Comparison of ENCODE assay signal across 37 cellular contexts in genomic region chr6:131692589-131692988, GRCh38. TPM values are rescaled to one million over a fixed set of nuclear protein-coding genes. Genes with fewer than 3 reads are reported as not detected.
"Had no signal": no experiment of that assay in that cellular context is flagged by ENCODE, and none has a peak within 500 bp of the region (broad histone marks: within the 10 kb centered on the region; RNA-seq: fewer than 3 reads in every experiment).

No MANE protein-coding gene starts in this region.

- H3K27me3 Mint-ChIP-seq: type B pancreatic cell had no signal

- H3K9ac ChIP-seq: parathyroid adenoma had no signal

- H3K9me3 ChIP-seq: colonic mucosa, esophagus muscularis mucosa, neutrophil, sigmoid colon, spleen, testis, tibial artery had no signal

- H2AFZ ChIP-seq: parathyroid adenoma had no signal

- H3K27ac Mint-ChIP-seq: dendritic cell treated with granulocyte-macrophage colony-stimulating factor and Interleukin-4, amounts not matched to agents 40 ng/mL and 50 ng/mL, for 4 days; endodermal cell; immature natural killer cell; memory B cell; natural killer cell treated with Interleukin-12 subunit alpha and Interleukin-12 subunit beta and Interleukin-15 and Interleukin-18, amount 100 ng/mL, for 72 hours; progenitor cell of endocrine pancreas; stimulated activated memory B cell treated with anti-CD40 and anti-IgM and Interleukin-4, amounts not matched to agents 10 μg/mL and 1 μg/mL and 100 μg/mL, for 72 hours; type B pancreatic cell had no signal

- H3K4me3 ChIP-seq: colonic mucosa, esophagus muscularis mucosa, heart right ventricle, lung, sigmoid colon, spleen, testis, tibial artery had no signal

- H3K79me2 ChIP-seq: parathyroid adenoma had no signal

- DNase-seq: colonic mucosa; effector CD8-positive, alpha-beta T cell; endodermal cell; foreskin keratinocyte; glutamatergic neuron; heart right ventricle; hypothalamus; immature natural killer cell; islet precursor cell; right cardiac atrium; sigmoid colon; spleen; stimulated activated CD4-positive, alpha-beta T cell treated with anti-CD3 and anti-CD28 coated beads, Interleukin-4, amount 100 ng/mL, for 4 hours; stimulated activated naive CD8-positive, alpha-beta T cell treated with anti-CD3 and anti-CD28 coated beads, Interleukin-15, Interleukin-2, amounts not matched to agents 100 U/mL and 50 U/mL, for 24 hours; substantia nigra; testis; tibial artery had no signal

- H3K4me1 ChIP-seq: colonic mucosa, esophagus muscularis mucosa, foreskin keratinocyte, heart right ventricle, parathyroid adenoma, sigmoid colon, testis, tibial artery had no signal

- H3K4me3 Mint-ChIP-seq: dendritic cell treated with granulocyte-macrophage colony-stimulating factor and Interleukin-4, amounts not matched to agents 40 ng/mL and 50 ng/mL, for 4 days; endodermal cell; immature natural killer cell; memory B cell; natural killer cell treated with Interleukin-12 subunit alpha and Interleukin-12 subunit beta and Interleukin-15 and Interleukin-18, amount 100 ng/mL, for 72 hours; neural crest cell; stimulated activated memory B cell treated with anti-CD40 and anti-IgM and Interleukin-4, amounts not matched to agents 10 μg/mL and 1 μg/mL and 100 μg/mL, for 72 hours; type B pancreatic cell had no signal

- H3K36me3 ChIP-seq: colonic mucosa, esophagus muscularis mucosa, heart right ventricle, neutrophil, sigmoid colon, spleen, tibial artery had no signal

- H3K36me3 Mint-ChIP-seq: memory B cell; stimulated activated memory B cell treated with anti-CD40 and anti-IgM and Interleukin-4, amounts not matched to agents 10 μg/mL and 1 μg/mL and 100 μg/mL, for 72 hours; type B pancreatic cell had no signal

- FAIRE-seq: endothelial cell of umbilical vein had no signal

- ATAC-seq: foreskin keratinocyte; heart right ventricle; natural killer cell treated with Interleukin-12 subunit alpha and Interleukin-12 subunit beta and Interleukin-15 and Interleukin-18, amount 100 ng/mL, for 72 hours; right cardiac atrium; stimulated activated memory B cell treated with anti-CD40 and anti-IgM and Interleukin-4, amounts not matched to agents 10 μg/mL and 1 μg/mL and 100 μg/mL, for 72 hours; stimulated activated naive CD8-positive, alpha-beta T cell treated with anti-CD3 and anti-CD28 coated beads, Interleukin-15, Interleukin-2, amounts not matched to agents 100 U/mL and 50 U/mL, for 24 hours had no signal

- H3K27me3 ChIP-seq: colonic mucosa, esophagus muscularis mucosa, foreskin keratinocyte, heart right ventricle, neutrophil, sigmoid colon, spleen, testis, tibial artery had no signal

- H3K9me3 Mint-ChIP-seq: dendritic cell treated with granulocyte-macrophage colony-stimulating factor and Interleukin-4, amounts not matched to agents 40 ng/mL and 50 ng/mL, for 4 days; endodermal cell; immature natural killer cell; memory B cell; natural killer cell treated with Interleukin-12 subunit alpha and Interleukin-12 subunit beta and Interleukin-15 and Interleukin-18, amount 100 ng/mL, for 72 hours; neural crest cell; stimulated activated memory B cell treated with anti-CD40 and anti-IgM and Interleukin-4, amounts not matched to agents 10 μg/mL and 1 μg/mL and 100 μg/mL, for 72 hours; type B pancreatic cell had no signal

- H3K27ac ChIP-seq: colonic mucosa, esophagus muscularis mucosa, foreskin keratinocyte, heart right ventricle, neutrophil, parathyroid adenoma, sigmoid colon, spleen, testis, tibial artery had no signal

- H3K4me1 Mint-ChIP-seq: neural crest cell had no signal

RNA-seq across cellular contexts. Expression of gene OR2A4, which starts 8.6 kb away (rescaled TPM):
- total RNA-seq: cerebellum, colonic mucosa, endodermal cell, endothelial cell of umbilical vein, epithelial cell of proximal tubule, esophagus muscularis mucosa, fibroblast of lung, foreskin keratinocyte, heart right ventricle, left lobe of liver, lung, neural crest cell, progenitor cell of endocrine pancreas, right cardiac atrium, spleen, urinary bladder had no signal
- polyA plus RNA-seq: endothelial cell of umbilical vein, heart right ventricle, immature natural killer cell, lung, right cardiac atrium, sigmoid colon, urinary bladder had no signal

RNA-seq across cellular contexts. Expression of gene CTAGE9, which starts 18.2 kb away (rescaled TPM):
- total RNA-seq: cerebellum; colonic mucosa; endodermal cell; endothelial cell of umbilical vein; epithelial cell of proximal tubule; esophagus muscularis mucosa; fibroblast of lung; foreskin keratinocyte; heart right ventricle; left lobe of liver; liver; lung; mononuclear cell; natural killer cell treated with Interleukin-12 subunit alpha and Interleukin-12 subunit beta and Interleukin-15 and Interleukin-18, amount 100 ng/mL, for 72 hours; neural crest cell; progenitor cell of endocrine pancreas; right cardiac atrium; sigmoid colon; skeletal muscle tissue; spleen; urinary bladder had no signal
- polyA plus RNA-seq: endothelial cell of umbilical vein, fibroblast of lung, foreskin keratinocyte, heart right ventricle, immature natural killer cell, liver, lung, right cardiac atrium, sigmoid colon, spleen, urinary bladder had no signal

RNA-seq across cellular contexts. Expression of gene ENPP3, which starts 55.5 kb away (rescaled TPM):
- total RNA-seq: endodermal cell, endothelial cell of umbilical vein, foreskin keratinocyte, progenitor cell of endocrine pancreas had no signal
- polyA plus RNA-seq: endothelial cell of umbilical vein, foreskin keratinocyte had no signal
